8 cellular contexts compared by ENCODE assay signal in genomic region chr16:8959921-8960787, GRCh38. TPM values are rescaled to one million over a fixed set of nuclear protein-coding genes. Genes with fewer than 3 reads are reported as not detected.
DNase-seq lines count a peak whose midpoint lies in the region; ATAC-seq and TF ChIP-seq lines count a peak whose summit lies in the region.

No MANE protein-coding gene starts in this region.

- no peaks in the 10 kb centered on the region for H3K27me3 ChIP-seq in CD4-positive, alpha-beta T cell (ENCODE audit: control insufficient read depth, insufficient read depth, low read length)
- H3K27me3 ChIP-seq in body of pancreas, result no peaks in the 10 kb centered on the region
- H3K27me3 ChIP-seq in mesenchymal stem cell (ENCODE audit: control insufficient read depth in 1 of 2, insufficient read depth in 1 of 2, low read length in 2 of 2), result no peaks in the 10 kb centered on the region

- no peak overlapping the region for H3K4me2 ChIP-seq in mesenchymal stem cell (ENCODE audit: low read length, poor library complexity, severe bottlenecking)

- peak overlapping the region; percentile 97 for H3K4me3 Mint-ChIP-seq in CD4-positive, alpha-beta T cell

- H4K91ac ChIP-seq in mesenchymal stem cell (ENCODE audit: low read length), result no peak overlapping the region

- H2AFZ ChIP-seq in mesenchymal stem cell (ENCODE audit: low read depth, low read length), result no peak overlapping the region

- TF ChIP-seq CTCF in CD4-positive, alpha-beta T cell (IDR thresholded peaks at IDR 0.05), result no peak
- no peak for TF ChIP-seq CTCF in body of pancreas (IDR thresholded peaks at IDR 0.05)

- H3K4me3 ChIP-seq in Jurkat, Clone E6-1 (ENCODE audit: low read length), result peak overlapping the region; percentile 95
- H3K4me3 ChIP-seq in body of pancreas (no peak overlapping the region), mesenchymal stem cell (ENCODE audit: insufficient read depth in 1 of 2, low read depth in 1 of 2, low read length in 2 of 2) (peak overlapping the region in 1 of 2 experiments; percentile 55)

- ATAC-seq in CD4-positive, alpha-beta T cell (ENCODE audit: poor library complexity), result no peak
- no peak for ATAC-seq in body of pancreas
- no peak for ATAC-seq in HG03520 (IDR thresholded peaks at IDR 0.05; ENCODE audit: unreplicated experiment)

- peaks cover 80% of the 10 kb centered on the region for H3K4me1 Mint-ChIP-seq in CD4-positive, alpha-beta T cell (ENCODE audit: low read depth)

- no peak overlapping the region for H2BK5ac ChIP-seq in mesenchymal stem cell (ENCODE audit: low read depth, low read length, poor library complexity, severe bottlenecking)

- POLR2A ChIA-PET in CD4-positive, alpha-beta T cell (lab: Charles Lee), result interaction anchor here (1.0 to 1.3 kb wide), 3 partner anchors 10 to 131 kb away, joined by 3 to 5 read pairs (median 4); partner anchors contain the start of gene HAPSTR1

- peak overlapping the region in 1 of 2 experiments; percentile 54 for H3K23ac ChIP-seq in mesenchymal stem cell (ENCODE audit: low read length in 2 of 2)

- no peak overlapping the region for H2BK12ac ChIP-seq in mesenchymal stem cell (ENCODE audit: low read length in 2 of 2)

- H3K36me3 Mint-ChIP-seq in CD4-positive, alpha-beta T cell (ENCODE audit: low read depth), result peaks cover 11% of the 10 kb centered on the region

- no peaks in the 10 kb centered on the region for H3K27me3 Mint-ChIP-seq in CD4-positive, alpha-beta T cell

- no peaks in the 10 kb centered on the region for H3K9me3 Mint-ChIP-seq in CD4-positive, alpha-beta T cell

- no peaks in the 10 kb centered on the region for H3K9me3 ChIP-seq in CD4-positive, alpha-beta T cell (ENCODE audit: control insufficient read depth, low read length)
- H3K9me3 ChIP-seq in body of pancreas (no peaks in the 10 kb centered on the region), mesenchymal stem cell (ENCODE audit: control insufficient read depth, low read length) (no peaks in the 10 kb centered on the region)

- H3K4ac ChIP-seq in mesenchymal stem cell (ENCODE audit: low read depth in 1 of 2, low read length in 2 of 2), result peak overlapping the region in 1 of 2 experiments; percentile 37

- H3K14ac ChIP-seq in mesenchymal stem cell (ENCODE audit: low read length in 2 of 2), result peak overlapping the region in 1 of 2 experiments; percentile 81

- no peaks in the 10 kb centered on the region for H3K79me1 ChIP-seq in mesenchymal stem cell (replicated peaks; ENCODE audit: low read length, poor library complexity, severe bottlenecking)

- 17 to 20% methylated on average over 12 of the region's 12 CpGs for WGBS in body of pancreas, 2 donors
- WGBS in mesenchymal stem cell, result 35% methylated on average over 12 of the region's 12 CpGs

- no peak overlapping the region for H2BK15ac ChIP-seq in mesenchymal stem cell (ENCODE audit: low read depth, poor library complexity, severe bottlenecking)

- H2AK5ac ChIP-seq in mesenchymal stem cell (ENCODE audit: low read length, severe bottlenecking), result no peak overlapping the region

- TF ChIP-seq POLR2A in body of pancreas (IDR thresholded peaks at IDR 0.05), result no peak

- no peak overlapping the region for H2BK120ac ChIP-seq in mesenchymal stem cell (ENCODE audit: low read depth, low read length)

- H3K36me3 ChIP-seq in body of pancreas (replicated peaks in 1 of 2; ENCODE audit: insufficient read depth in 1 of 2, low read depth in 2 of 2) (no peaks in the 10 kb centered on the region), mesenchymal stem cell (ENCODE audit: control insufficient read depth in 1 of 2, insufficient read depth in 2 of 2, low read depth in 1 of 2, low read length in 2 of 2) (no peaks in the 10 kb centered on the region)

- H4K8ac ChIP-seq in mesenchymal stem cell (ENCODE audit: low read length), result no peak overlapping the region

- peaks cover 68% of the 10 kb centered on the region for H3K4me1 ChIP-seq in body of pancreas
- peaks cover 28% of the 10 kb centered on the region for H3K4me1 ChIP-seq in mesenchymal stem cell (ENCODE audit: control insufficient read depth, insufficient read depth, low read depth, low read length)

- peak overlapping the region; percentile 94 for H3K27ac Mint-ChIP-seq in CD4-positive, alpha-beta T cell

- H3K27ac ChIP-seq in CD4-positive, alpha-beta T cell (ENCODE audit: low read depth, low read length), result no peak overlapping the region
- H3K27ac ChIP-seq in body of pancreas, result peak overlapping the region in 3 of 4 donors; percentile 12 to 35 (median 22)
- H3K27ac ChIP-seq in mesenchymal stem cell (ENCODE audit: low read length, poor library complexity, severe bottlenecking), result no peak overlapping the region
- no peak overlapping the region for H3K27ac ChIP-seq in substantia nigra (ENCODE audit: low read depth, low read length, poor library complexity, severe bottlenecking)

- intact Hi-C loops in CD4-positive, alpha-beta T cell (cut with DNase I, micrococcal nuclease), result loop anchor here (2.0 to 5.0 kb wide), 6 partner anchors 23 to 1782 kb away; partner anchors contain the start of genes HAPSTR1 (in 1 of the 2) and NUBP1 (in 1 of the 2)
- intact Hi-C loops in body of pancreas (cut with DNase I), result no loop called here

- DNase-seq in CD4-positive, alpha-beta T cell, result no peak
- no peak for DNase-seq in Jurkat, Clone E6-1 (ENCODE audit: low read depth, low spot score)
- no peak for DNase-seq in body of pancreas
- DNase-seq in mesenchymal stem cell, result peak; percentile 55
- DNase-seq in stimulated activated CD4-positive, alpha-beta T cell treated with anti-CD3 and anti-CD28 coated beads, Interleukin-4, amount 100 ng/mL, for 4 hours, result no peak
- DNase-seq in activated gamma-delta T cell (lab: John Stamatoyannopoulos, UW), result no peak
- no peak for DNase-seq in substantia nigra (lab: John Stamatoyannopoulos, UW)

- peak overlapping the region; percentile 48 for H3K9ac ChIP-seq in mesenchymal stem cell (ENCODE audit: low read length)

- CTCF ChIA-PET in CD4-positive, alpha-beta T cell (lab: Charles Lee), result interaction anchor here (4.6 kb wide), 1 partner anchor 24 kb away, joined by 22 read pairs; no protein-coding TSS in a partner anchor

- peak overlapping the region in 1 of 2 experiments; percentile 54 for H3K18ac ChIP-seq in mesenchymal stem cell (ENCODE audit: low read depth in 1 of 2, low read length in 2 of 2)

RNA-seq across cellular contexts. Expression of gene USP7, which starts 3.6 kb away (rescaled TPM):
- 100 to 1,000 TPM; 259 to 268 TPM for total RNA-seq in CD4-positive, alpha-beta T cell
- 98.6 TPM for polyA plus RNA-seq in Jurkat, Clone E6-1 (2012; ENCODE audit: insufficient read depth, insufficient read length)
- 10 to 100 TPM; 36.1 to 38.2 TPM for total RNA-seq in body of pancreas
- polyA plus RNA-seq in mesenchymal stem cell (2013, experiment 1 of 2), result 42.3 TPM
- 42.5 TPM for polyA plus RNA-seq in mesenchymal stem cell (2013, experiment 2 of 2)

Comparison
In these comparisons a context has a peak if more than half of its experiments do, and no peak if none do; other contexts are left out.
1. H3K27ac ChIP-seq: peak in body of pancreas (3 of 4); none in CD4-positive, alpha-beta T cell (single experiment), mesenchymal stem cell (single experiment) and substantia nigra (single experiment).
2. RNA of gene USP7, which starts 3.6 kb away (total RNA-seq): 259 to 268 TPM in CD4-positive, alpha-beta T cell; 36.1 to 38.2 TPM in body of pancreas; every median in the first group is over 4 times any median in the second.